In genomic region chr1:150062113-150062512, GRCh38 we compare ENCODE assay signal across 17 cellular contexts.
"Had no signal": no experiment of that assay in that cellular context is flagged by ENCODE, and none has a peak within 500 bp of the region (broad histone marks: within the 10 kb centered on the region; RNA-seq: fewer than 3 reads in every experiment).

No MANE protein-coding gene starts in this region.

- H3K27me3 ChIP-seq: left lung, pancreas, tibial nerve, vagina had no signal

- H3K36me3 ChIP-seq: left lung, pancreas, tibial nerve, vagina had no signal

- DNase-seq: activated CD4-positive, alpha-beta T cell treated with anti-CD3 and anti-CD28 coated beads for 1 hour; activated CD4-positive, alpha-beta T cell treated with anti-CD3 and anti-CD28 coated beads, Interleukin-2, amount 50 U/mL, for 4 hours; activated naive CD4-positive, alpha-beta T cell; activated naive CD8-positive, alpha-beta T cell treated with anti-CD3 and anti-CD28 coated beads, Interleukin-2, amount 10 ng/mL, durations not matched to agents 7 days and 5 days; activated T-cell treated with anti-CD3 and anti-CD28 coated beads for 4 hours; anterior cingulate cortex; effector memory CD4-positive, alpha-beta T cell; islet precursor cell; left lung; mesendoderm; stimulated activated CD4-positive, alpha-beta T cell treated with anti-CD3 and anti-CD28 coated beads, Interleukin-15, amount 100 ng/mL, for 24 hours; stimulated activated CD4-positive, alpha-beta T cell treated with anti-CD3 and anti-CD28 coated beads, Interleukin-4, amount 100 ng/mL, for 1 hour; stimulated activated naive CD4-positive, alpha-beta T cell had no signal

- H3K27ac ChIP-seq: left lung, pancreas, vagina, VCaP had no signal

- H3K9me3 ChIP-seq: left lung, pancreas, tibial nerve, vagina had no signal

- H3K4me3 ChIP-seq: left lung, pancreas, tibial nerve, vagina had no signal
